Comparison of ENCODE assay signal across 7 cellular contexts in the genomic region with DNA sequence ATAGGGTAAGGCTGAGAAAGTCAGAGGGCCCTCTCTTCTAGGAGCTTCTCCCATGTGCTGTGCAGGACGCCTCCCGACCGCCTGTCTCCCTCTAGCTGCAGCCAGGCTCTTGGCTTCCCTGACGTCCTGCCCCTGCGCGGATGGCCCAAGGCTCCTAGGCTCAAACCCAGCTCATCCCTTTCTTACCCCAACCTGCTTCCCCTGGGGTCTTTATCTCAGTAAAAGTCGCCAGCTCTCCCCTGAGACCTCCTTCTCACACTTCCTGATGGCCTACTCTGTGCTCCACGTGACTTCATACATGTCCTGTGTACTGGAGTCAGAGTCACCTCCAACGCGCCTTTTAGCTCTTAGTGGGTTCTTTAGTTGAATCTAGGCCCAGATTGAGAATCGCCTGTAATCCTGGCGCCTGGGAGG. TPM values are rescaled to one million over a fixed set of nuclear protein-coding genes. Genes with fewer than 3 reads are reported as not detected.
DNase-seq lines count a peak whose midpoint lies in the region; ATAC-seq and TF ChIP-seq lines count a peak whose summit lies in the region.

No MANE protein-coding gene starts in this region.

- POLR2A ChIA-PET in Panc1 (lab: Charles Lee), result interaction anchor here (0.5 to 0.6 kb wide), 3 partner anchors 101 to 160 kb away, joined by 3 to 8 read pairs (median 5); partner anchors contain the start of gene DCTPP1

- 27 to 30% methylated on average over 12 of the region's 12 CpGs for WGBS in upper lobe of left lung, 2 donors

- peaks cover 42% of the 10 kb centered on the region for H3K36me3 Mint-ChIP-seq in activated T-helper 2 cell treated with anti-CD3 and anti-CD28 coated beads, Interferon-gamma antibody, Interleukin-2, Interleukin-4, amounts not matched to agents 10 μg/mL and 5 μg/mL and 100 μg/mL, durations not matched to agents 14 hours and 24 hours and 36 hours (ENCODE audit: low read depth)

- H3K9me3 ChIP-seq in Panc1 (ENCODE audit: control insufficient read depth, insufficient read depth, low read depth, low read length) (no peaks in the 10 kb centered on the region), upper lobe of left lung (no peaks in the 10 kb centered on the region)

- peak overlapping the region; percentile 99 for H3K4me3 Mint-ChIP-seq in activated T-helper 2 cell treated with anti-CD3 and anti-CD28 coated beads, Interferon-gamma antibody, Interleukin-2, Interleukin-4, amounts not matched to agents 10 μg/mL and 5 μg/mL and 100 μg/mL, durations not matched to agents 14 hours and 24 hours and 36 hours (ENCODE audit: low read depth)

- TF ChIP-seq CTCF in GM13976 (IDR thresholded peaks at IDR 0.05; ENCODE audit: borderline replicate concordance, control extremely low read depth, extremely low read depth, insufficient read depth, missing control alignments), result peak; percentile 69
- peak; percentile 66 for TF ChIP-seq CTCF in Panc1 (IDR thresholded peaks at IDR 0.05)
- peak; percentile 87 for TF ChIP-seq CTCF in foreskin keratinocyte (conservative IDR thresholded peaks at IDR 0.05)
- peak in 5 of 6 experiments; percentile 29 to 68 (median 62) for TF ChIP-seq CTCF in upper lobe of left lung (IDR thresholded peaks at IDR 0.05)

- no peak for TF ChIP-seq EP300 in upper lobe of left lung (IDR thresholded peaks at IDR 0.05)

- H3K27ac ChIP-seq in Panc1 (ENCODE audit: low read length), result peak overlapping the region; percentile 99
- H3K27ac ChIP-seq in foreskin keratinocyte, result peak overlapping the region; percentile 75
- H3K27ac ChIP-seq in upper lobe of left lung, result peak overlapping the region; percentile 92 to 98 (median 95)

- H3K4me1 ChIP-seq in Panc1 (ENCODE audit: control insufficient read depth, insufficient read depth, low read length) (peaks cover 15% of the 10 kb centered on the region), foreskin keratinocyte (peaks cover 2% of the 10 kb centered on the region), upper lobe of left lung (peaks cover 15 to 37% (median 22%) of the 10 kb centered on the region in 4 donors)

- no peaks in the 10 kb centered on the region for H3K27me3 Mint-ChIP-seq in activated T-helper 2 cell treated with anti-CD3 and anti-CD28 coated beads, Interferon-gamma antibody, Interleukin-2, Interleukin-4, amounts not matched to agents 10 μg/mL and 5 μg/mL and 100 μg/mL, durations not matched to agents 14 hours and 24 hours and 36 hours (ENCODE audit: low read depth)

- H3K4me1 Mint-ChIP-seq in activated T-helper 2 cell treated with anti-CD3 and anti-CD28 coated beads, Interferon-gamma antibody, Interleukin-2, Interleukin-4, amounts not matched to agents 10 μg/mL and 5 μg/mL and 100 μg/mL, durations not matched to agents 14 hours and 24 hours and 36 hours (ENCODE audit: low read depth), result peaks cover 21% of the 10 kb centered on the region

- H3K27ac Mint-ChIP-seq in activated T-helper 2 cell treated with anti-CD3 and anti-CD28 coated beads, Interferon-gamma antibody, Interleukin-2, Interleukin-4, amounts not matched to agents 10 μg/mL and 5 μg/mL and 100 μg/mL, durations not matched to agents 14 hours and 24 hours and 36 hours, result peak overlapping the region; percentile 100

- intact Hi-C loops in Panc1 (cut with micrococcal nuclease; ENCODE audit: unreplicated experiment), result no loop called here
- intact Hi-C loops in activated T-helper 2 cell treated with anti-CD3 and anti-CD28 coated beads, Interferon-gamma antibody, Interleukin-2, Interleukin-4, amounts not matched to agents 10 μg/mL and 5 μg/mL and 100 μg/mL, durations not matched to agents 14 hours and 24 hours and 36 hours (cut with micrococcal nuclease), result loop anchor here (1.0 to 5.0 kb wide), 6 partner anchors 8 to 92 kb away; partner anchors contain the start of genes ZNF764 and ZNF785

- peak in 1 of 4 donors; percentile 11 for TF ChIP-seq POLR2A in upper lobe of left lung (IDR thresholded peaks at IDR 0.05)

- H3K27me3 ChIP-seq in Panc1 (ENCODE audit: control insufficient read depth, insufficient read depth, low read length) (no peaks in the 10 kb centered on the region), foreskin keratinocyte (no peaks in the 10 kb centered on the region), upper lobe of left lung (no peaks in the 10 kb centered on the region)

- CTCF ChIA-PET in Panc1 (lab: Charles Lee), result interaction anchor here (0.5 to 1.6 kb wide), 6 partner anchors 25 to 200 kb away, joined by 3 to 9 read pairs (median 3); partner anchors contain the start of genes DCTPP1 and PRR14

- ATAC-seq in Panc1, result peak; percentile 64
- ATAC-seq in foreskin keratinocyte, result peak; percentile 78
- peak; percentile 87 for ATAC-seq in upper lobe of left lung (ENCODE audit: low FRiP score in 2 of 2)

- in situ Hi-C loops in GM13976 (cut with MboI; ENCODE audit: low sequenced_read_pairs, unreplicated experiment), result no loop called here
- in situ Hi-C loops in Panc1 (cut with HindIII; ENCODE audit: low pct_unique_long_range_greater_than_20kb, low sequenced_read_pairs), result no loop called here

- no peaks in the 10 kb centered on the region for H3K36me3 ChIP-seq in Panc1 (ENCODE audit: control insufficient read depth, insufficient read depth, low read length)
- peaks cover 0 to 23% (median 14%) of the 10 kb centered on the region in 4 donors for H3K36me3 ChIP-seq in upper lobe of left lung

- H3K4me3 ChIP-seq in Panc1 (ENCODE audit: low read depth in 2 of 2, low read length in 2 of 2) (peak overlapping the region; percentile 58 to 67), upper lobe of left lung (peak overlapping the region; percentile 38 to 83 (median 76))

- no TSS peak for BruUV-seq in Panc1 (replicated peaks; lab: Mats Ljungman, UMichigan)

- DNase-seq in GM13976 (ENCODE audit: low spot score), result peak; percentile 86
- DNase-seq in HPDE6-E6E7 (ENCODE audit: extremely low spot score), result peak; percentile 87
- DNase-seq in Panc1 (ENCODE audit: low read depth, low spot score), result no peak
- peak; percentile 62 for DNase-seq in activated T-helper 2 cell treated with anti-CD3 and anti-CD28 coated beads, Interferon-gamma antibody, Interleukin-2, Interleukin-4, amounts not matched to agents 10 μg/mL and 5 μg/mL and 100 μg/mL, durations not matched to agents 14 hours and 24 hours and 36 hours (ENCODE audit: low spot score)
- DNase-seq in foreskin keratinocyte, result peak in 1 of 2 donors; percentile 64
- DNase-seq in nucleus accumbens (lab: John Stamatoyannopoulos, UW), result peak in 34 of 56 donors; percentile 6 to 57 (median 29)
- peak; percentile 73 to 88 for DNase-seq in upper lobe of left lung

- no peaks in the 10 kb centered on the region for H3K9me3 Mint-ChIP-seq in activated T-helper 2 cell treated with anti-CD3 and anti-CD28 coated beads, Interferon-gamma antibody, Interleukin-2, Interleukin-4, amounts not matched to agents 10 μg/mL and 5 μg/mL and 100 μg/mL, durations not matched to agents 14 hours and 24 hours and 36 hours

RNA-seq across cellular contexts. Expression of gene ZNF747, which starts 1.1 kb away (rescaled TPM):
- total RNA-seq in Panc1 (2021; ENCODE audit: unreplicated experiment) (10.9 TPM), foreskin keratinocyte (4.9 and 5.2 TPM in 2 replicates), upper lobe of left lung (10 to 100 TPM; 11.0 to 15.5 (median 11.5) TPM)
- polyA plus RNA-seq in Panc1 (2012; ENCODE audit: insufficient read length), result 7.3 TPM
- 11.8 and 11.9 TPM in 2 replicates for total RNA-seq in activated T-helper 2 cell treated with anti-CD3 and anti-CD28 coated beads, Interferon-gamma antibody, Interleukin-2, Interleukin-4, amounts not matched to agents 10 μg/mL and 5 μg/mL and 100 μg/mL, durations not matched to agents 14 hours and 24 hours and 36 hours
- 3.7 and 4.0 TPM in 2 replicates for polyA plus RNA-seq in foreskin keratinocyte

RNA-seq across cellular contexts. Expression of gene ZNF768, which starts 9.4 kb away (rescaled TPM):
- total RNA-seq in Panc1 (2021; ENCODE audit: unreplicated experiment) (68.3 TPM), foreskin keratinocyte (29.7 and 30.2 TPM in 2 replicates), upper lobe of left lung (10 to 100 TPM; 27.3 to 58.7 (median 34.8) TPM)
- 81.2 TPM for polyA plus RNA-seq in Panc1 (2012; ENCODE audit: insufficient read length)
- 16.9 and 17.1 TPM in 2 replicates for total RNA-seq in activated T-helper 2 cell treated with anti-CD3 and anti-CD28 coated beads, Interferon-gamma antibody, Interleukin-2, Interleukin-4, amounts not matched to agents 10 μg/mL and 5 μg/mL and 100 μg/mL, durations not matched to agents 14 hours and 24 hours and 36 hours
- polyA plus RNA-seq in foreskin keratinocyte, result 33.3 and 35.7 TPM in 2 replicates

RNA-seq across cellular contexts. Expression of gene ZNF764, which starts 22.4 kb away (rescaled TPM):
- total RNA-seq in Panc1 (2021; ENCODE audit: unreplicated experiment), result 16.7 TPM
- polyA plus RNA-seq in Panc1 (2012; ENCODE audit: insufficient read length), result 12.4 TPM
- 14.5 and 14.6 TPM in 2 replicates for total RNA-seq in activated T-helper 2 cell treated with anti-CD3 and anti-CD28 coated beads, Interferon-gamma antibody, Interleukin-2, Interleukin-4, amounts not matched to agents 10 μg/mL and 5 μg/mL and 100 μg/mL, durations not matched to agents 14 hours and 24 hours and 36 hours
- 4.5 and 5.5 TPM in 2 replicates for total RNA-seq in foreskin keratinocyte
- polyA plus RNA-seq in foreskin keratinocyte, result 3.2 and 3.3 TPM in 2 replicates
- total RNA-seq in upper lobe of left lung, result 10 to 100 TPM in 4 of 6 donors, 1 to 10 TPM in 2; 7.6 to 18.9 (median 10.6) TPM

RNA-seq across cellular contexts. Expression of gene ZNF688, which starts 35.7 kb away (rescaled TPM):
- total RNA-seq in Panc1 (2021; ENCODE audit: unreplicated experiment) (7.7 TPM), foreskin keratinocyte (7.5 and 8.5 TPM in 2 replicates), upper lobe of left lung (10 to 100 TPM; 15.0 to 34.6 (median 18.8) TPM)
- 9.9 TPM for polyA plus RNA-seq in Panc1 (2012; ENCODE audit: insufficient read length)
- total RNA-seq in activated T-helper 2 cell treated with anti-CD3 and anti-CD28 coated beads, Interferon-gamma antibody, Interleukin-2, Interleukin-4, amounts not matched to agents 10 μg/mL and 5 μg/mL and 100 μg/mL, durations not matched to agents 14 hours and 24 hours and 36 hours, result 8.7 and 9.2 TPM in 2 replicates
- 11.0 and 11.8 TPM in 2 replicates for polyA plus RNA-seq in foreskin keratinocyte

RNA-seq across cellular contexts. Expression of gene ZNF785, which starts 49.7 kb away (rescaled TPM):
- total RNA-seq in Panc1 (2021; ENCODE audit: unreplicated experiment) (6.2 TPM), foreskin keratinocyte (3.9 and 4.6 TPM in 2 replicates), upper lobe of left lung (10 to 100 TPM in 4 of 6 donors, 1 to 10 TPM in 2; 7.3 to 52.4 (median 15.3) TPM)
- 5.0 TPM for polyA plus RNA-seq in Panc1 (2012; ENCODE audit: insufficient read length)
- 18.9 and 22.2 TPM in 2 replicates for total RNA-seq in activated T-helper 2 cell treated with anti-CD3 and anti-CD28 coated beads, Interferon-gamma antibody, Interleukin-2, Interleukin-4, amounts not matched to agents 10 μg/mL and 5 μg/mL and 100 μg/mL, durations not matched to agents 14 hours and 24 hours and 36 hours
- polyA plus RNA-seq in foreskin keratinocyte, result 1.8 and 2.1 TPM in 2 replicates
